1 cellular context compared by ENCODE assay signal in genomic region chr20:45934587-45935415, GRCh38.
TF ChIP-seq lines count a peak whose summit lies in the region.

Gene PCIF1 (plus strand): TSS chr20:45934683. CDS start chr20:45939000, 4,317 bp downstream.

TF ChIP-seq in K562, 482 proteins besides CTCF, POLR2A, EP300 and RAD21 (continued from another document and continues in another):
- TF ChIP-seq AFF1 (IDR thresholded peaks at IDR 0.05; ENCODE audit: low read depth in 1 of 2, partially characterized antibody in 2 of 2) (no peak), BCLAF1 (IDR thresholded peaks at IDR 0.05; ENCODE audit: borderline replicate concordance in 1 of 2, control insufficient read depth in 1 of 2, low read depth in 2 of 2, low read length in 1 of 2) (no peak), SMARCB1 (IDR thresholded peaks at IDR 0.05; ENCODE audit: insufficient read length, low read depth) (no peak), POU5F1 (IDR thresholded peaks at IDR 0.05; ENCODE audit: borderline replicate concordance, low read depth, low read length, partially characterized antibody) (no peak), KHSRP (IDR thresholded peaks at IDR 0.05) (no peak), KDM4B (IDR thresholded peaks at IDR 0.05; ENCODE audit: borderline replicate concordance in 2 of 2, low read depth in 1 of 2) (peak in 1 of 2 experiments; percentile 71; a peak in 2 of 4 replicates), GTF2F1 (IDR thresholded peaks at IDR 0.05; ENCODE audit: low read depth, low read length) (no peak; the same call in 1 of the 2 replicates), TAL1 (IDR thresholded peaks at IDR 0.05) (no peak; the same call in 1 of the 2 replicates), CC2D1A (IDR thresholded peaks at IDR 0.05) (no peak; the same call in 1 of the 2 replicates), MGA (IDR thresholded peaks at IDR 0.05) (no peak), ZNF639 (CRISPR knock-in tag; conservative IDR thresholded peaks at IDR 0.05 in 1 of 2, IDR thresholded peaks at IDR 0.05 in 1 of 2) (peak in 1 of 2 experiments; percentile 90; a peak in 2 of 4 replicates), BRD4 (IDR thresholded peaks at IDR 0.05) (peak; percentile 93; the same call in 1 of the 2 replicates), SIX5 (IDR thresholded peaks at IDR 0.05; ENCODE audit: borderline replicate concordance in 1 of 2, insufficient read depth in 1 of 2, low read depth in 1 of 2, low read length in 2 of 2) (peak; percentile 82 to 83), RERE (CRISPR knock-in tag; IDR thresholded peaks at IDR 0.05; ENCODE audit: borderline replicate concordance) (no peak), TRIM25 (IDR thresholded peaks at IDR 0.05; ENCODE audit: borderline replicate concordance) (no peak), BDP1 (IDR thresholded peaks at IDR 0.05; ENCODE audit: insufficient read depth, insufficient read length) (no peak), GABPA (tag; conservative IDR thresholded peaks at IDR 0.05; ENCODE audit: low read depth) (peak; percentile 16; the same call in 1 of the 2 replicates), GTF2A2 (tag; IDR thresholded peaks at IDR 0.05) (0 out of 2 replicates have a peak, but pooled peaks have one; percentile 69)
